8 cellular contexts compared by ENCODE assay signal in genomic region chr2:174013310-174013751, GRCh38. TPM values are rescaled to one million over a fixed set of nuclear protein-coding genes. Genes with fewer than 3 reads are reported as not detected.
A peak's percentile ranks its signal among the peaks of the same experiment; 100 is the strongest.
DNase-seq lines count a peak whose midpoint lies in the region; ATAC-seq and TF ChIP-seq lines count a peak whose summit lies in the region.

No MANE protein-coding gene starts in this region.

- H3K9me3 Mint-ChIP-seq in CD8-positive, alpha-beta T cell, result no peaks in the 10 kb centered on the region

- no peak for DNase-seq in CD8-positive, alpha-beta T cell
- DNase-seq in adipocyte (ENCODE audit: low read depth) (no peak), right cardiac atrium (peak; percentile 69 to 83 (median 82)), prostate gland (ENCODE audit: low spot score) (no peak), NCI-H1092 (lab: John Stamatoyannopoulos, UW) (no peak)
- no peak for DNase-seq in stimulated activated naive CD4-positive, alpha-beta T cell treated with Interleukin-2 at 50 U/mL for 16 hours (lab: John Stamatoyannopoulos, UW)

- TF ChIP-seq CTCF in CD8-positive, alpha-beta T cell (IDR thresholded peaks at IDR 0.05), result no peak
- no peak for TF ChIP-seq CTCF in prostate gland (IDR thresholded peaks at IDR 0.05)

- no peak overlapping the region for H3K27ac ChIP-seq in CD8-positive, alpha-beta T cell (ENCODE audit: low read depth, low read length)
- H3K27ac ChIP-seq in right cardiac atrium (ENCODE audit: low read length) (peak overlapping the region; percentile 78), prostate gland (peak overlapping the region; percentile 85 to 89)

- intact Hi-C loops in CD8-positive, alpha-beta T cell (cut with DNase I, micrococcal nuclease), result no loop called here
- intact Hi-C loops in right cardiac atrium (cut with DNase I), result no loop called here
- intact Hi-C loops in prostate gland (cut with DNase I), result loop anchor here (5.0 kb wide), 1 partner anchor 46 kb away; the partner anchor contains the start of gene SP3

- H3K27ac Mint-ChIP-seq in CD8-positive, alpha-beta T cell, result no peak overlapping the region

- whole genome bisulfite sequencing in right cardiac atrium, result 38% methylated on average over 17 of the region's 17 CpGs
- WGBS in prostate gland, result 21% methylated on average over 17 of the region's 17 CpGs

- no peaks in the 10 kb centered on the region for H3K36me3 ChIP-seq in CD8-positive, alpha-beta T cell (ENCODE audit: insufficient read depth, low read length)
- H3K36me3 ChIP-seq in adipocyte (ENCODE audit: control insufficient read depth, insufficient read depth, low read length, severe bottlenecking), result no peaks in the 10 kb centered on the region
- no peaks in the 10 kb centered on the region for H3K36me3 ChIP-seq in prostate gland

- TF ChIP-seq POLR2A in prostate gland (IDR thresholded peaks at IDR 0.05), result no peak

- CTCF ChIA-PET in CD8-positive, alpha-beta T cell (lab: Charles Lee), result interaction anchor here (1.5 kb wide), 1 partner anchor 9 kb away, joined by 3 read pairs; no protein-coding TSS in a partner anchor

- H3K4me1 ChIP-seq in CD8-positive, alpha-beta T cell (ENCODE audit: insufficient read depth, low read length), result peaks cover 10% of the 10 kb centered on the region
- H3K4me1 ChIP-seq in adipocyte (ENCODE audit: control insufficient read depth, insufficient read depth, low read length) (peaks cover 53% of the 10 kb centered on the region), right cardiac atrium (ENCODE audit: control insufficient read depth, insufficient read depth, low read length) (no peaks in the 10 kb centered on the region), prostate gland (replicated peaks) (no peaks in the 10 kb centered on the region)

- no peaks in the 10 kb centered on the region for H3K27me3 ChIP-seq in CD8-positive, alpha-beta T cell (ENCODE audit: insufficient read depth, low read length)
- H3K27me3 ChIP-seq in adipocyte (replicated peaks; ENCODE audit: control insufficient read depth, insufficient read depth, low read length), result no peaks in the 10 kb centered on the region
- no peaks in the 10 kb centered on the region for H3K27me3 ChIP-seq in right cardiac atrium (ENCODE audit: control insufficient read depth, insufficient read depth)
- H3K27me3 ChIP-seq in prostate gland (replicated peaks; ENCODE audit: insufficient read depth), result no peaks in the 10 kb centered on the region

- H3K4me3 ChIP-seq in CD8-positive, alpha-beta T cell (ENCODE audit: low read depth, low read length), result no peak overlapping the region
- H3K4me3 ChIP-seq in adipocyte (ENCODE audit: low read length) (peak overlapping the region; percentile 85), right cardiac atrium (ENCODE audit: low read length) (peak overlapping the region; percentile 41), prostate gland (peak overlapping the region; percentile 44 to 54)

- POLR2A ChIA-PET in CD8-positive, alpha-beta T cell (lab: Charles Lee), result no interaction called here

- peaks cover 10% of the 10 kb centered on the region for H3K27me3 Mint-ChIP-seq in CD8-positive, alpha-beta T cell (ENCODE audit: low read depth)

- H3K4me1 Mint-ChIP-seq in CD8-positive, alpha-beta T cell (ENCODE audit: low read depth), result peaks cover 2% of the 10 kb centered on the region

- ATAC-seq in CD8-positive, alpha-beta T cell, result no peak
- ATAC-seq in right cardiac atrium (peak; percentile 73), GM18873 (IDR thresholded peaks at IDR 0.05; ENCODE audit: low FRiP score, unreplicated experiment) (no peak), HG03039 (IDR thresholded peaks at IDR 0.05; ENCODE audit: unreplicated experiment) (no peak)

- H3K9me3 ChIP-seq in CD8-positive, alpha-beta T cell (ENCODE audit: low read length), result no peaks in the 10 kb centered on the region
- H3K9me3 ChIP-seq in adipocyte (ENCODE audit: control insufficient read depth, low read length) (no peaks in the 10 kb centered on the region), right cardiac atrium (ENCODE audit: control insufficient read depth, low read length) (no peaks in the 10 kb centered on the region), prostate gland (no peaks in the 10 kb centered on the region)

- H3K9ac ChIP-seq in adipocyte (ENCODE audit: low read length), result peak overlapping the region; percentile 99

- peak overlapping the region; percentile 66 for H3K4me3 Mint-ChIP-seq in CD8-positive, alpha-beta T cell

- H3K36me3 Mint-ChIP-seq in CD8-positive, alpha-beta T cell, result no peaks in the 10 kb centered on the region

RNA-seq across cellular contexts. Expression of gene SP3, which starts 48.2 kb away (rescaled TPM):
- total RNA-seq in CD8-positive, alpha-beta T cell, result 100 to 1,000 TPM; 166 to 169 TPM
- total RNA-seq in right cardiac atrium, result 10 to 100 TPM; 44.8 to 52.2 (median 49.0) TPM
- 14.9 TPM for polyA plus RNA-seq in right cardiac atrium
- total RNA-seq in prostate gland, result 100 to 1,000 TPM; 145 to 166 TPM

Comparison
In these comparisons a context has a peak if more than half of its experiments do, and no peak if none do; other contexts are left out.
1. ATAC-seq: peak in right cardiac atrium (2 of 2); none in CD8-positive, alpha-beta T cell (single experiment), GM18873 (single experiment) and HG03039 (single experiment).
2. DNase-seq: peak in right cardiac atrium (3 of 3); none in CD8-positive, alpha-beta T cell (0 of 7), adipocyte (single experiment), prostate gland (single experiment), NCI-H1092 (single experiment) and stimulated activated naive CD4-positive, alpha-beta T cell treated with Interleukin-2 at 50 U/mL for 16 hours (single experiment).